Comparison of ENCODE assay signal across 18 cellular contexts in the genomic region with DNA sequence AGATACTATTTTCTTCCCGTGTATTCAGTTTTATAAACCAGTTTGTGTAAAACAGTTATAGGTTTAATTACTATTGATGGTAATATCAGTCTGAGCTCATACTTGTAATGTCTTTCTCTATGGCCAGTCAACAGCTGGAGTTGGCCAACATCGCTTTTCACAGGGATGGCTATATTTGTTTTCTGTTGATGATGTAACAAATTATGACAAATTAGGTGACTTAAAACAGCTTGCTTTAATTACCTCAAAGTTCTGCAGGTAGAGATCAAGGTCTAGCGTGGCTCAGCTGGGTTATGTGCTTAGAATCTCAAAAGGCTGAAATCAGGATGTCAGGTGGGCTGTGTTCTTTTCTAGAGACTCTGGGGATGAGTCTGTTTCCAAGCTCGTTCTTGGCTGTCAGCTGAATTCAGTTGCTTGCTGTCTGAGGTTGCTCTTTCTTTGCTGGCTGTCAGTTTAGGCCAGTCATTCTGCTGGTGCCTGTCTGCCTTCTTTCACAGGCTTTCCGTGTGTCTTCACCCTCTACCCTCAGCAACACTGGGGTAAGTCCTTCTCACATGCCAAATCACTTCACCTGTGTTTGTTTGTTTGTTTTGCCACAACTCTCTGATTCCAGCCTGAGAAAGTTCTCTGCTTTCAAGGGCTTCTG.
"Had no signal": no experiment of that assay in that cellular context is flagged by ENCODE, and none has a peak within 500 bp of the region (broad histone marks: within the 10 kb centered on the region; RNA-seq: fewer than 3 reads in every experiment).

No MANE protein-coding gene starts in this region.

- DNase-seq: activated B cell treated with CpG ODN at 0.5 μM for 24 hours; activated CD4-positive, alpha-beta T cell treated with anti-CD3 and anti-CD28 coated beads for 48 hours; activated CD8-positive, alpha-beta memory T cell treated with anti-CD3 and anti-CD28 coated beads, Interleukin-2, amount 50 U/mL, for 4 hours; activated CD8-positive, alpha-beta T cell treated with anti-CD3 and anti-CD28 coated beads, Interleukin-2, amount 10 ng/mL, durations not matched to agents 7 days and 5 days; activated effector memory CD4-positive, alpha-beta T cell treated with anti-CD3 and anti-CD28 coated beads, Interleukin-2, amount 50 U/mL, for 16 hours; activated T-cell treated with anti-CD3 and anti-CD28 coated beads, Interleukin-2, amount 50 U/mL, for 48 hours; central memory CD4-positive, alpha-beta T cell; colonic mucosa; mesenchymal stem cell; natural killer cell; nucleus accumbens; right cardiac atrium; stimulated activated naive CD8-positive, alpha-beta T cell treated with anti-CD3 and anti-CD28 coated beads, Interleukin-15, Interleukin-2, amounts not matched to agents 100 U/mL and 50 U/mL, for 24 hours; upper lobe of right lung had no signal

- FAIRE-seq: endometrium, keratinocyte had no signal

- H3K4me1 ChIP-seq: colonic mucosa, upper lobe of right lung had no signal

- H3K27me3 ChIP-seq: colonic mucosa, upper lobe of right lung had no signal

- H3K27ac ChIP-seq: colonic mucosa, upper lobe of right lung had no signal

- H3K9me3 ChIP-seq: colonic mucosa, upper lobe of right lung had no signal

- ATAC-seq: activated CD8-positive, alpha-beta T cell treated with anti-CD3 and anti-CD28 coated beads, Interleukin-2, amount 10 ng/mL, durations not matched to agents 7 days and 5 days; activated naive CD4-positive, alpha-beta T cell treated with anti-CD3 and anti-CD28 coated beads, Interleukin-2, amount 50 U/mL, for 72 hours; left lobe of liver; natural killer cell; right cardiac atrium; stimulated activated naive CD8-positive, alpha-beta T cell treated with anti-CD3 and anti-CD28 coated beads, Interleukin-15, Interleukin-2, amounts not matched to agents 100 U/mL and 50 U/mL, for 24 hours; upper lobe of right lung had no signal

- H3K36me3 ChIP-seq: colonic mucosa, upper lobe of right lung had no signal

- H3K4me3 ChIP-seq: colonic mucosa, upper lobe of right lung had no signal
